ENCODE assay signal across 17 cellular contexts in genomic region chr14:103101964-103102688, GRCh38. TPM values are rescaled to one million over a fixed set of nuclear protein-coding genes. Genes with fewer than 3 reads are reported as not detected.
DNase-seq lines count a peak whose midpoint lies in the region; ATAC-seq, FAIRE-seq and TF ChIP-seq lines count a peak whose summit lies in the region.
"Had no signal": no experiment of that assay in that cellular context is flagged by ENCODE, and none has a peak within 500 bp of the region (broad histone marks: within the 10 kb centered on the region; RNA-seq: fewer than 3 reads in every experiment).

No MANE protein-coding gene starts in this region.

- H3K9me3 ChIP-seq in kidney (ENCODE audit: control insufficient read depth in 1 of 2, low read length in 2 of 2) = no peaks in the 10 kb centered on the region

- H3K4me3 ChIP-seq in H7 (ENCODE audit: insufficient read depth, low read depth, low read length) = no peak overlapping the region
- no peak overlapping the region for H3K4me3 ChIP-seq in kidney (ENCODE audit: low read length in 2 of 2)

- no peak overlapping the region for H3K27ac ChIP-seq in kidney (ENCODE audit: low read depth in 2 of 2, low read length in 2 of 2)

- DNase-seq in H7 (peak; percentile 67), astrocyte of the hippocampus (ENCODE audit: low read depth, low spot score) (peak; percentile 46), kidney (peak; percentile 78), retina (peak; percentile 70), putamen (ENCODE audit: low spot score) (no peak), NCI-H82 treated with DMSO at 0.1 percent for 48 hours (lab: John Stamatoyannopoulos, UW; ENCODE audit: unreplicated experiment) (no peak)
- DNase-seq: DMS 273 treated with DMSO at 0.1 percent for 48 hours, MV-4-11, NCI-H1436, NCI-H2029 treated with DMSO at 0.1 percent for 48 hours, NCI-H2227 treated with DMSO at 0.1 percent for 48 hours, NCI-H526 had no signal

- no peak overlapping the region for H3K9ac ChIP-seq in kidney (ENCODE audit: low read length in 2 of 2)

- H3K27me3 ChIP-seq in H7 (ENCODE audit: control insufficient read depth, insufficient read depth, low read length) = peaks cover 12% of the 10 kb centered on the region

- intact Hi-C loops in kidney (cut with DNase I) = loop anchor here (10.0 kb wide), 2 partner anchors 73 to 193 kb away; no protein-coding TSS in a partner anchor

- ATAC-seq in GM21367 (IDR thresholded peaks at IDR 0.05; ENCODE audit: unreplicated experiment) = no peak

- FAIRE-seq in kidney (lab: Jason Lieb, UNC) = no peak
- FAIRE-seq: H54 had no signal

- H3K36me3 ChIP-seq in H7 (replicated peaks; ENCODE audit: control insufficient read depth, insufficient read depth, low read length) = no peaks in the 10 kb centered on the region
- no peaks in the 10 kb centered on the region for H3K36me3 ChIP-seq in kidney (ENCODE audit: control insufficient read depth in 1 of 2, insufficient read depth in 2 of 2, low read length in 2 of 2)

- peaks cover 0 to 14% of the 10 kb centered on the region in 2 donors for H3K4me1 ChIP-seq in kidney (ENCODE audit: control insufficient read depth in 1 of 2, insufficient read depth in 1 of 2, low read depth in 1 of 2, low read length in 2 of 2)

- no peak for TF ChIP-seq CTCF in kidney (IDR thresholded peaks at IDR 0.05; ENCODE audit: borderline replicate concordance, extremely low read depth, insufficient read depth)

RNA-seq across cellular contexts. Expression of gene EXOC3L4, which starts 7.6 kb away (rescaled TPM):
- total RNA-seq in H7 (2014; rRNA removed; shearing (Covaris generic)) = 0.21 TPM in 1 of 2 replicates, not detected in the other
- total RNA-seq in kidney = 11.6 TPM
- 15.6 TPM for polyA plus RNA-seq in kidney (ENCODE audit: insufficient read depth, low read depth, low replicate concordance)
- polyA plus RNA-seq: AG04450, BJ had no signal

RNA-seq across cellular contexts. Expression of gene LBHD2, which starts 18.1 kb away (rescaled TPM):
- not detected in 2 replicates for total RNA-seq in H7 (2014; rRNA removed; shearing (Covaris generic))
- not detected for total RNA-seq in kidney
- 0.82 TPM for polyA plus RNA-seq in kidney (ENCODE audit: insufficient read depth, low read depth, low replicate concordance)
- total RNA-seq: Daoy had no signal
- polyA plus RNA-seq: AG04450, BJ had no signal

RNA-seq across cellular contexts. Expression of gene TNFAIP2, which starts 21.1 kb away (rescaled TPM):
- 30.1 and 38.7 TPM in 2 replicates for total RNA-seq in H7 (2014; rRNA removed; shearing (Covaris generic))
- 301 TPM for total RNA-seq in kidney
- 42.9 TPM for polyA plus RNA-seq in kidney (ENCODE audit: insufficient read depth, low read depth, low replicate concordance)

RNA-seq across cellular contexts. Expression of gene CDC42BPB, which starts 44.8 kb away (rescaled TPM):
- total RNA-seq in H7 (2014; rRNA removed; shearing (Covaris generic)) = 56.1 and 59.8 TPM in 2 replicates
- 127 TPM for total RNA-seq in kidney
- polyA plus RNA-seq in kidney (ENCODE audit: insufficient read depth, low read depth, low replicate concordance) = 22.5 TPM

Comparison
In these comparisons a context has a peak if more than half of its experiments do, and no peak if none do; other contexts are left out.
1. DNase-seq: peak in H7 (single experiment), astrocyte of the hippocampus (single experiment), kidney (single experiment) and retina (single experiment); none in putamen (single experiment) and NCI-H82 treated with DMSO at 0.1 percent for 48 hours (single experiment).
2. RNA of gene EXOC3L4, which starts 7.6 kb away (total RNA-seq): 11.6 TPM in kidney (single experiment); 0.21 TPM in H7; every median in the first group is over 10 times any median in the second.